ENCODE assay signal across 1 cellular context in the genomic region with DNA sequence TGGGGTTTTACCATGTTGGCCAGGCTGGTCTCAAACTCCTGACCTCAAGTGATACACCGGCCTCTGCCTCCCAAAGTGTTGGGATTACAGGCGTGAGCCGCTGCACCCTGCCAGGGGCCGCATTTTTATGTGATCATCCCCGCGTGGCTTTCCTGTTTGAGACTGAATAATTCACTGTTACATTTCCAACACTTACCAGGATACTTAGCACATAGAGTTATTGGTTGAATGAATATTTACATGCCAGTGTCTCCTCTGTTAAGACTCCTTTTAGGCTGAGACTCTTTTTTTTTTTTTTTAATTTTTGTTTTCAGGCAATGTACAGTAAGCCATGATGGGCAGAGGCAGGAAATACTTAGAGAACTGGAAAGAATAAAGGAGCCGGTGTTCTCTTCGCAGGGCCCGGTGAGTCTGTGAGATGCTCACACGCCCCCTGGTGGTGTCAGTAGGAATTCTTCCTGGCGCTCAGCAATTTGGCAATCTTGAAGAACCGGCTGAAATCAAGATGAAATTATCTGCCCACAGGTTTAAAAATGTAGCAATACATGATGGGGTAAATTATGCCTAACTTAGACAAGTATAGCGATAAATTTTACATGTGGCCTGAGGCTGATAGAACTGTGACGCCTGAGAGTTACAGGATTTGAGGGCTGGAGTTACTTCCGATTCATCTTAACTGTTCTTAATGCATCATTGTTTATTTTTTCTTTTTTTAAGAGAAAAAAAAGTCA.
TF ChIP-seq lines count a peak whose summit lies in the region.

No MANE protein-coding gene starts in this region.

TF ChIP-seq in HepG2, 621 proteins besides CTCF, POLR2A, EP300 and RAD21 (continues in another document):
- TF ChIP-seq XRCC5 (optimal IDR thresholded peaks at IDR 0.05; ENCODE audit: low read length) (peak; percentile 98), NFE2 (CRISPR knock-in tag; IDR thresholded peaks at IDR 0.05) (no peak), ZNF607 (CRISPR knock-in tag; IDR thresholded peaks at IDR 0.05; ENCODE audit: borderline replicate concordance) (peak; percentile 70; the same call in 1 of the 2 replicates), SNAPC2 (CRISPR knock-in tag; IDR thresholded peaks at IDR 0.05) (no peak), TAF1 (CRISPR knock-in tag; IDR thresholded peaks at IDR 0.05) (peak; percentile 32; the same call in 1 of the 2 replicates), ZBTB20 (CRISPR knock-in tag; IDR thresholded peaks at IDR 0.05; ENCODE audit: borderline replicate concordance, low read depth) (peak; percentile 48; the same call in 1 of the 2 replicates), GATAD1 (CRISPR knock-in tag; IDR thresholded peaks at IDR 0.05) (peak; percentile 43; the same call in 1 of the 2 replicates), CEBPB (IDR thresholded peaks at IDR 0.05; ENCODE audit: borderline replicate concordance, low read depth, low read length) (peak; percentile 85), MAFG (CRISPR knock-in tag; IDR thresholded peaks at IDR 0.05) (no peak), ZNF138 (CRISPR knock-in tag; IDR thresholded peaks at IDR 0.05; ENCODE audit: low read depth) (no peak), ZNF547 (CRISPR knock-in tag; IDR thresholded peaks at IDR 0.05) (no peak), ZNF317 (CRISPR knock-in tag; IDR thresholded peaks at IDR 0.05) (peak; percentile 35; the same call in 1 of the 2 replicates), KMT2B (CRISPR knock-in tag; IDR thresholded peaks at IDR 0.05) (peak; percentile 67; the same call in 1 of the 2 replicates), MLLT10 (CRISPR knock-in tag; IDR thresholded peaks at IDR 0.05) (no peak), ZFP82 (CRISPR knock-in tag; IDR thresholded peaks at IDR 0.05; ENCODE audit: borderline replicate concordance) (no peak), TMF1 (CRISPR knock-in tag; IDR thresholded peaks at IDR 0.05; ENCODE audit: low read depth) (no peak), ZNF430 (CRISPR knock-in tag; IDR thresholded peaks at IDR 0.05) (0 out of 2 replicates have a peak, but pooled peaks have one; percentile 56), ZNF605 (CRISPR knock-in tag; IDR thresholded peaks at IDR 0.05) (peak; percentile 90), SALL1 (CRISPR knock-in tag; IDR thresholded peaks at IDR 0.05) (peak; percentile 46; the same call in 1 of the 2 replicates), CREB1 (IDR thresholded peaks at IDR 0.05) (0 out of 2 replicates have a peak, but pooled peaks have one; percentile 1), CREB1 (CRISPR knock-in tag; IDR thresholded peaks at IDR 0.05) (no peak), SAP130 (CRISPR knock-in tag; IDR thresholded peaks at IDR 0.05; ENCODE audit: low read depth) (peak; percentile 67; the same call in 1 of the 2 replicates), ZBTB7B (CRISPR knock-in tag; IDR thresholded peaks at IDR 0.05) (0 out of 2 replicates have a peak, but pooled peaks have one; percentile 27), BHLHE40 (IDR thresholded peaks at IDR 0.05; ENCODE audit: low read length) (peak; percentile 37; the same call in 1 of the 2 replicates), KAT7 (CRISPR knock-in tag; IDR thresholded peaks at IDR 0.05; ENCODE audit: borderline replicate concordance) (peak; percentile 48; the same call in 1 of the 2 replicates), NR2F6 (IDR thresholded peaks at IDR 0.05) (no peak), NR2F6 (CRISPR knock-in tag; IDR thresholded peaks at IDR 0.05) (peak; percentile 46; the same call in 1 of the 2 replicates), XBP1 (CRISPR knock-in tag; IDR thresholded peaks at IDR 0.05) (no peak), ZMYM3 (CRISPR knock-in tag; IDR thresholded peaks at IDR 0.05) (0 out of 2 replicates have a peak, but pooled peaks have one; percentile 45), TBL1XR1 (IDR thresholded peaks at IDR 0.05; ENCODE audit: borderline replicate concordance, low read length, partially characterized antibody) (peak; percentile 26), ZNF747 (CRISPR knock-in tag; IDR thresholded peaks at IDR 0.05; ENCODE audit: borderline replicate concordance) (peak; percentile 58; the same call in 1 of the 2 replicates), NR2C2 (CRISPR knock-in tag; IDR thresholded peaks at IDR 0.05; ENCODE audit: borderline replicate concordance) (peak; percentile 28; the same call in 1 of the 2 replicates), ZNF777 (CRISPR knock-in tag; IDR thresholded peaks at IDR 0.05) (no peak), ELF3 (CRISPR knock-in tag; IDR thresholded peaks at IDR 0.05) (peak; percentile 65; the same call in 1 of the 2 replicates), PAX8 (CRISPR knock-in tag; IDR thresholded peaks at IDR 0.05; ENCODE audit: borderline replicate concordance) (no peak), ZNF460 (CRISPR knock-in tag; IDR thresholded peaks at IDR 0.05; ENCODE audit: borderline replicate concordance) (peak; percentile 22; the same call in 1 of the 2 replicates), RARG (CRISPR knock-in tag; IDR thresholded peaks at IDR 0.05; ENCODE audit: low read depth) (no peak), SOX13 (IDR thresholded peaks at IDR 0.05) (no peak), SOX13 (CRISPR knock-in tag; conservative IDR thresholded peaks at IDR 0.05 in 1 of 2, IDR thresholded peaks at IDR 0.05 in 1 of 2) (peak in 1 of 2 experiments; percentile 50; a peak in 3 of 4 replicates), ZNF432 (CRISPR knock-in tag; IDR thresholded peaks at IDR 0.05; ENCODE audit: borderline replicate concordance) (no peak), REPIN1 (CRISPR knock-in tag; IDR thresholded peaks at IDR 0.05; ENCODE audit: borderline replicate concordance, low read depth) (peak; percentile 31; the same call in 1 of the 2 replicates), GABPA (IDR thresholded peaks at IDR 0.05; ENCODE audit: low read depth, low read length) (no peak), GABPA (CRISPR knock-in tag; IDR thresholded peaks at IDR 0.05; ENCODE audit: low read depth) (peak; percentile 60; the same call in 1 of the 2 replicates), ZNF12 (CRISPR knock-in tag; IDR thresholded peaks at IDR 0.05) (no peak)
- TF ChIP-seq, protein P1, sequence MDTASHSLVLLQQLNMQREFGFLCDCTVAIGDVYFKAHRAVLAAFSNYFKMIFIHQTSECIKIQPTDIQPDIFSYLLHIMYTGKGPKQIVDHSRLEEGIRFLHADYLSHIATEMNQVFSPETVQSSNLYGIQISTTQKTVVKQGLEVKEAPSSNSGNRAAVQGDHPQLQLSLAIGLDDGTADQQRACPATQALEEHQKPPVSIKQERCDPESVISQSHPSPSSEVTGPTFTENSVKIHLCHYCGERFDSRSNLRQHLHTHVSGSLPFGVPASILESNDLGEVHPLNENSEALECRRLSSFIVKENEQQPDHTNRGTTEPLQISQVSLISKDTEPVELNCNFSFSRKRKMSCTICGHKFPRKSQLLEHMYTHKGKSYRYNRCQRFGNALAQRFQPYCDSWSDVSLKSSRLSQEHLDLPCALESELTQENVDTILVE (CRISPR knock-in tag; IDR thresholded peaks at IDR 0.05) = peak; percentile 88; the same call in 1 of the 2 replicates
- TF ChIP-seq, protein P2, sequence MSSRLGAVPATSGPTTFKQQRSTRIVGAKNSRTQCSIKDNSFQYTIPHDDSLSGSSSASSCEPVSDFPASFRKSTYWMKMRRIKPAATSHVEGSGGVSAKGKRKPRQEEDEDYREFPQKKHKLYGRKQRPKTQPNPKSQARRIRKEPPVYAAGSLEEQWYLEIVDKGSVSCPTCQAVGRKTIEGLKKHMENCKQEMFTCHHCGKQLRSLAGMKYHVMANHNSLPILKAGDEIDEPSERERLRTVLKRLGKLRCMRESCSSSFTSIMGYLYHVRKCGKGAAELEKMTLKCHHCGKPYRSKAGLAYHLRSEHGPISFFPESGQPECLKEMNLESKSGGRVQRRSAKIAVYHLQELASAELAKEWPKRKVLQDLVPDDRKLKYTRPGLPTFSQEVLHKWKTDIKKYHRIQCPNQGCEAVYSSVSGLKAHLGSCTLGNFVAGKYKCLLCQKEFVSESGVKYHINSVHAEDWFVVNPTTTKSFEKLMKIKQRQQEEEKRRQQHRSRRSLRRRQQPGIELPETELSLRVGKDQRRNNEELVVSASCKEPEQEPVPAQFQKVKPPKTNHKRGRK (CRISPR knock-in tag; IDR thresholded peaks at IDR 0.05) = no peak
- TF ChIP-seq, protein P3, sequence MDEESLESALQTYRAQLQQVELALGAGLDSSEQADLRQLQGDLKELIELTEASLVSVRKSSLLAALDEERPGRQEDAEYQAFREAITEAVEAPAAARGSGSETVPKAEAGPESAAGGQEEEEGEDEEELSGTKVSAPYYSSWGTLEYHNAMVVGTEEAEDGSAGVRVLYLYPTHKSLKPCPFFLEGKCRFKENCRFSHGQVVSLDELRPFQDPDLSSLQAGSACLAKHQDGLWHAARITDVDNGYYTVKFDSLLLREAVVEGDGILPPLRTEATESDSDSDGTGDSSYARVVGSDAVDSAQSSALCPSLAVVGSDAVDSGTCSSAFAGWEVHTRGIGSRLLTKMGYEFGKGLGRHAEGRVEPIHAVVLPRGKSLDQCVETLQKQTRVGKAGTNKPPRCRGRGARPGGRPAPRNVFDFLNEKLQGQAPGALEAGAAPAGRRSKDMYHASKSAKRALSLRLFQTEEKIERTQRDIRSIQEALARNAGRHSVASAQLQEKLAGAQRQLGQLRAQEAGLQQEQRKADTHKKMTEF (CRISPR knock-in tag; IDR thresholded peaks at IDR 0.05) = peak; percentile 87
- TF ChIP-seq, protein P4, sequence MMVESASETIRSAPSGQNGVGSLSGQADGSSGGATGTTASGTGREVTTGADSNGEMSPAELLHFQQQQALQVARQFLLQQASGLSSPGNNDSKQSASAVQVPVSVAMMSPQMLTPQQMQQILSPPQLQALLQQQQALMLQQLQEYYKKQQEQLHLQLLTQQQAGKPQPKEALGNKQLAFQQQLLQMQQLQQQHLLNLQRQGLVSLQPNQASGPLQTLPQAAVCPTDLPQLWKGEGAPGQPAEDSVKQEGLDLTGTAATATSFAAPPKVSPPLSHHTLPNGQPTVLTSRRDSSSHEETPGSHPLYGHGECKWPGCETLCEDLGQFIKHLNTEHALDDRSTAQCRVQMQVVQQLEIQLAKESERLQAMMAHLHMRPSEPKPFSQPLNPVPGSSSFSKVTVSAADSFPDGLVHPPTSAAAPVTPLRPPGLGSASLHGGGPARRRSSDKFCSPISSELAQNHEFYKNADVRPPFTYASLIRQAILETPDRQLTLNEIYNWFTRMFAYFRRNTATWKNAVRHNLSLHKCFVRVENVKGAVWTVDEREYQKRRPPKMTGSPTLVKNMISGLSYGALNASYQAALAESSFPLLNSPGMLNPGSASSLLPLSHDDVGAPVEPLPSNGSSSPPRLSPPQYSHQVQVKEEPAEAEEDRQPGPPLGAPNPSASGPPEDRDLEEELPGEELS (CRISPR knock-in tag; IDR thresholded peaks at IDR 0.05) = no peak; the same call in 1 of the 2 replicates
- TF ChIP-seq, protein P5, sequence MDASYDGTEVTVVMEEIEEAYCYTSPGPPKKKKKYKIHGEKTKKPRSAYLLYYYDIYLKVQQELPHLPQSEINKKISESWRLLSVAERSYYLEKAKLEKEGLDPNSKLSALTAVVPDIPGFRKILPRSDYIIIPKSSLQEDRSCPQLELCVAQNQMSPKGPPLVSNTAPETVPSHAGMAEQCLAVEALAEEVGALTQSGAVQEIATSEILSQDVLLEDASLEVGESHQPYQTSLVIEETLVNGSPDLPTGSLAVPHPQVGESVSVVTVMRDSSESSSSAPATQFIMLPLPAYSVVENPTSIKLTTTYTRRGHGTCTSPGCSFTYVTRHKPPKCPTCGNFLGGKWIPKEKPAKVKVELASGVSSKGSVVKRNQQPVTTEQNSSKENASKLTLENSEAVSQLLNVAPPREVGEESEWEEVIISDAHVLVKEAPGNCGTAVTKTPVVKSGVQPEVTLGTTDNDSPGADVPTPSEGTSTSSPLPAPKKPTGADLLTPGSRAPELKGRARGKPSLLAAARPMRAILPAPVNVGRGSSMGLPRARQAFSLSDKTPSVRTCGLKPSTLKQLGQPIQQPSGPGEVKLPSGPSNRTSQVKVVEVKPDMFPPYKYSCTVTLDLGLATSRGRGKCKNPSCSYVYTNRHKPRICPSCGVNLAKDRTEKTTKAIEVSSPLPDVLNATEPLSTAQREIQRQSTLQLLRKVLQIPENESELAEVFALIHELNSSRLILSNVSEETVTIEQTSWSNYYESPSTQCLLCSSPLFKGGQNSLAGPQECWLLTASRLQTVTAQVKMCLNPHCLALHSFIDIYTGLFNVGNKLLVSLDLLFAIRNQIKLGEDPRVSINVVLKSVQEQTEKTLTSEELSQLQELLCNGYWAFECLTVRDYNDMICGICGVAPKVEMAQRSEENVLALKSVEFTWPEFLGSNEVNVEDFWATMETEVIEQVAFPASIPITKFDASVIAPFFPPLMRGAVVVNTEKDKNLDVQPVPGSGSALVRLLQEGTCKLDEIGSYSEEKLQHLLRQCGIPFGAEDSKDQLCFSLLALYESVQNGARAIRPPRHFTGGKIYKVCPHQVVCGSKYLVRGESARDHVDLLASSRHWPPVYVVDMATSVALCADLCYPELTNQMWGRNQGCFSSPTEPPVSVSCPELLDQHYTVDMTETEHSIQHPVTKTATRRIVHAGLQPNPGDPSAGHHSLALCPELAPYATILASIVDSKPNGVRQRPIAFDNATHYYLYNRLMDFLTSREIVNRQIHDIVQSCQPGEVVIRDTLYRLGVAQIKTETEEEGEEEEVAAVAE (CRISPR knock-in tag; IDR thresholded peaks at IDR 0.05; ENCODE audit: borderline replicate concordance) = peak; percentile 78; the same call in 1 of the 2 replicates
- TF ChIP-seq, protein P6, sequence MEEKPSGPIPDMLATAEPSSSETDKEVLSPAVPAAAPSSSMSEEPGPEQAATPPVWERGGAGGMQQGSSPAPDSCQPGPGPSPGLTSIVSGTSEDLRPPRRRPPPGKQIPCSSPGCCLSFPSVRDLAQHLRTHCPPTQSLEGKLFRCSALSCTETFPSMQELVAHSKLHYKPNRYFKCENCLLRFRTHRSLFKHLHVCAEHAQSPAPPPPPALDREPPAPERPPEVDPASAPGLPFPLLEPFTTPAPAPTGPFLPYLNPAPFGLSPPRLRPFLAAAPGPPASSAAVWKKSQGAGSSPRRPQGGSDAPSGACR (CRISPR knock-in tag; IDR thresholded peaks at IDR 0.05) = no peak
- TF ChIP-seq, protein P7, sequence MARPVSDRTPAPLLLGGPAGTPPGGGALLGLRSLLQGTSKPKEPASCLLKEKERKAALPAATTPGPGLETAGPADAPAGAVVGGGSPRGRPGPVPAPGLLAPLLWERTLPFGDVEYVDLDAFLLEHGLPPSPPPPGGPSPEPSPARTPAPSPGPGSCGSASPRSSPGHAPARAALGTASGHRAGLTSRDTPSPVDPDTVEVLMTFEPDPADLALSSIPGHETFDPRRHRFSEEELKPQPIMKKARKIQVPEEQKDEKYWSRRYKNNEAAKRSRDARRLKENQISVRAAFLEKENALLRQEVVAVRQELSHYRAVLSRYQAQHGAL (CRISPR knock-in tag; IDR thresholded peaks at IDR 0.05; ENCODE audit: not compliant biosample characterization) = no peak
- TF ChIP-seq, protein P8, sequence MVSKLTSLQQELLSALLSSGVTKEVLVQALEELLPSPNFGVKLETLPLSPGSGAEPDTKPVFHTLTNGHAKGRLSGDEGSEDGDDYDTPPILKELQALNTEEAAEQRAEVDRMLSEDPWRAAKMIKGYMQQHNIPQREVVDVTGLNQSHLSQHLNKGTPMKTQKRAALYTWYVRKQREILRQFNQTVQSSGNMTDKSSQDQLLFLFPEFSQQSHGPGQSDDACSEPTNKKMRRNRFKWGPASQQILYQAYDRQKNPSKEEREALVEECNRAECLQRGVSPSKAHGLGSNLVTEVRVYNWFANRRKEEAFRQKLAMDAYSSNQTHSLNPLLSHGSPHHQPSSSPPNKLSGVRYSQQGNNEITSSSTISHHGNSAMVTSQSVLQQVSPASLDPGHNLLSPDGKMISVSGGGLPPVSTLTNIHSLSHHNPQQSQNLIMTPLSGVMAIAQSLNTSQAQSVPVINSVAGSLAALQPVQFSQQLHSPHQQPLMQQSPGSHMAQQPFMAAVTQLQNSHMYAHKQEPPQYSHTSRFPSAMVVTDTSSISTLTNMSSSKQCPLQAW (CRISPR knock-in tag; IDR thresholded peaks at IDR 0.05) = peak; percentile 56; the same call in 1 of the 2 replicates
